In genomic region chr12:122346054-122346453, GRCh38 we compare ENCODE assay signal across 29 cellular contexts.
"Had no signal": no experiment of that assay in that cellular context is flagged by ENCODE, and none has a peak within 500 bp of the region (broad histone marks: within the 10 kb centered on the region; RNA-seq: fewer than 3 reads in every experiment).

No MANE protein-coding gene starts in this region.

- H3K27me3 ChIP-seq: colonic mucosa, dorsolateral prefrontal cortex, esophagus muscularis mucosa, esophagus squamous epithelium, foreskin keratinocyte, gastrocnemius medialis, gastroesophageal sphincter, heart left ventricle, heart right ventricle had no signal

- H3K36me3 ChIP-seq: colonic mucosa had no signal

- H3K27ac Mint-ChIP-seq: dendritic cell treated with granulocyte-macrophage colony-stimulating factor and Interleukin-4, amounts not matched to agents 40 ng/mL and 50 ng/mL, for 4 days; effector memory CD8-positive, alpha-beta T cell; endodermal cell had no signal

- H3K4me1 ChIP-seq: colonic mucosa had no signal

- H3K4me3 ChIP-seq: colonic mucosa, coronary artery, dorsolateral prefrontal cortex, esophagus muscularis mucosa, esophagus squamous epithelium, gastrocnemius medialis, gastroesophageal sphincter, heart left ventricle, heart right ventricle had no signal

- H3K4me3 Mint-ChIP-seq: dendritic cell treated with granulocyte-macrophage colony-stimulating factor and Interleukin-4, amounts not matched to agents 40 ng/mL and 50 ng/mL, for 4 days; effector memory CD8-positive, alpha-beta T cell; endodermal cell had no signal

- ATAC-seq: effector memory CD8-positive, alpha-beta T cell; esophagus mucosa; foreskin keratinocyte; gastrocnemius medialis; gastroesophageal sphincter; heart left ventricle; heart right ventricle had no signal

- H3K27me3 Mint-ChIP-seq: dendritic cell treated with granulocyte-macrophage colony-stimulating factor and Interleukin-4, amounts not matched to agents 40 ng/mL and 50 ng/mL, for 4 days; effector memory CD8-positive, alpha-beta T cell had no signal

- FAIRE-seq: colon, endometrium, endothelial cell of umbilical vein, frontal cortex had no signal

- DNase-seq: colonic mucosa; cortex of kidney; dermis blood vessel endothelial cell; dorsolateral prefrontal cortex; effector CD4-positive, alpha-beta T cell; effector CD8-positive, alpha-beta T cell; effector memory CD4-positive, alpha-beta T cell; effector memory CD8-positive, alpha-beta T cell; endodermal cell; erythroblast; esophagus squamous epithelium; foreskin fibroblast; foreskin keratinocyte; foreskin melanocyte; gastrocnemius medialis; glutamatergic neuron; head of caudate nucleus; heart left ventricle; heart right ventricle had no signal

- H3K9me3 Mint-ChIP-seq: dendritic cell treated with granulocyte-macrophage colony-stimulating factor and Interleukin-4, amounts not matched to agents 40 ng/mL and 50 ng/mL, for 4 days; effector memory CD8-positive, alpha-beta T cell; endodermal cell had no signal

- H3K27ac ChIP-seq: colonic mucosa, coronary artery, dorsolateral prefrontal cortex, epithelial cell of prostate, esophagus muscularis mucosa, esophagus squamous epithelium, foreskin keratinocyte, gastrocnemius medialis, gastroesophageal sphincter, heart left ventricle, heart right ventricle had no signal

- H3K9me3 ChIP-seq: colonic mucosa, esophagus muscularis mucosa, esophagus squamous epithelium, gastrocnemius medialis had no signal

- H3K4me1 Mint-ChIP-seq: endodermal cell had no signal
